In the genomic region with DNA sequence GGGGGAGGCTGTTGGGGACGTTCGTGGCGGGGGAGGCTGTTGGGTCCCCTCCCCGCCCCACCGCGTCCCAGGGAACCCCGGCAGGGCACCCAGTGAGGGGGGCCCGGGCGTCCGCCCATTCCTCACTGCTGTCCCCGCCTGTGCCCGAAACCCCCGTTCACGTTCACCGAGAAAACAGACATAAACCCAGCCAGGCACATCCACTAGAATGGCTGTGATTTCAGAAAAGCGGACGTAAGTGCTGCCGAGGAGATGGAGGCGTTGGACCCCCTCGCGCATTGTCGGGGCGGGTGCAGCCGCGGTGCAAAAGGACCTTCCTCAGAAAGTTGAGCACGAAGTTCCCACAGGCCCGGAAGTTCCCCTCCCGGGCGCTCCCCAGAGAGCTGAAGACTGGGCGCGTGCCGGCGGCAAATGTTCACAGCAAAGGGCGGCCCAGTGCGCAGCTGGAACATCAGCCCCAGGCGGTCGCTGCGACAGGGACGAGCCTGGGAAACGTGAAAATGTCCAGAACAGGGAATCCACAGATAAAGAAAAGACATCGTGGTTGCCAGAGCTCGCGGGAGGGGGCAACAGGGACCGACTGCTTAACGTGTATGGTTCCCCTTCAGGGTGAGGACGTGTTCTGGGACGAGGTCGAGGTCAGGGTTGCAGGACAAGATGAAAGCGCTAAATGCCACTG, we compare ENCODE assay signal across 7 cellular contexts. TPM values are rescaled to one million over a fixed set of nuclear protein-coding genes. Genes with fewer than 3 reads are reported as not detected.
DNase-seq lines count a peak whose midpoint lies in the region; ATAC-seq, FAIRE-seq and TF ChIP-seq lines count a peak whose summit lies in the region.

No MANE protein-coding gene starts in this region.

- no peak for ATAC-seq in lung (ENCODE audit: insufficient read depth, low FRiP score)

- 5% methylated on average over 48 to 49 of the region's 49 CpGs for WGBS in lung, 2 donors

- H3K27me3 ChIP-seq in lung (ENCODE audit: control insufficient read depth, insufficient read depth) (no peaks in the 10 kb centered on the region), uterus (no peaks in the 10 kb centered on the region)

- no peak overlapping the region for H3K27ac ChIP-seq in lung (ENCODE audit: low read depth in 1 of 2, low read length in 1 of 2)
- no peak overlapping the region for H3K27ac ChIP-seq in uterus

- intact Hi-C loops in uterus (cut with DNase I; ENCODE audit: low total_unique reads): loop anchor here (10.0 kb wide), 1 partner anchor 70 kb away; no protein-coding TSS in a partner anchor

- no peak overlapping the region for H3K4me3 ChIP-seq in NB4 (ENCODE audit: low read depth, low read length)
- H3K4me3 ChIP-seq in cardiac fibroblast (replicated peaks in 1 of 2; ENCODE audit: low read depth in 2 of 2, low read length in 2 of 2): peak overlapping the region; percentile 43 to 60
- no peak overlapping the region for H3K4me3 ChIP-seq in lung
- H3K4me3 ChIP-seq in uterus: no peak overlapping the region

- peak; percentile 78 for FAIRE-seq in GM12891 (lab: Jason Lieb, UNC)

- peaks cover 0 to 2% of the 10 kb centered on the region in 2 donors for H3K9me3 ChIP-seq in lung (ENCODE audit: control insufficient read depth in 2 of 2, insufficient read depth in 1 of 2, low read length in 1 of 2)
- no peaks in the 10 kb centered on the region for H3K9me3 ChIP-seq in uterus

- H3K36me3 ChIP-seq in lung (ENCODE audit: control insufficient read depth in 2 of 2, insufficient read depth in 2 of 2, low read length in 2 of 2): no peaks in the 10 kb centered on the region
- H3K36me3 ChIP-seq in uterus: no peaks in the 10 kb centered on the region

- no peak for TF ChIP-seq CTCF in NB4 (IDR thresholded peaks at IDR 0.05; ENCODE audit: low read depth, low read length)
- no peak for TF ChIP-seq CTCF in cardiac fibroblast (IDR thresholded peaks at IDR 0.05; ENCODE audit: low read depth, low read length)
- no peak for TF ChIP-seq CTCF in lung (IDR thresholded peaks at IDR 0.05; ENCODE audit: control extremely low read depth, extremely low read depth)
- TF ChIP-seq CTCF in uterus (IDR thresholded peaks at IDR 0.05): no peak

- H3K4me1 ChIP-seq in lung (ENCODE audit: control insufficient read depth in 2 of 2, insufficient read depth in 2 of 2, low read length in 2 of 2): peaks cover 0 to 4% of the 10 kb centered on the region in 2 donors
- H3K4me1 ChIP-seq in uterus: peaks cover 0 to 6% of the 10 kb centered on the region in 2 donors

- peak; percentile 53 for DNase-seq in GM12891 (ENCODE audit: insufficient read length, low spot score)
- peak; percentile 87 for DNase-seq in NB4 (ENCODE audit: low read depth)
- peak; percentile 22 to 62 for DNase-seq in cardiac fibroblast (ENCODE audit: low read depth in 2 of 2)
- peak; percentile 29 for DNase-seq in lung (ENCODE audit: low spot score)
- DNase-seq in uterus: peak; percentile 30 to 57
- DNase-seq in anterior cingulate cortex (lab: John Stamatoyannopoulos, UW): no peak
- DNase-seq in stimulated activated CD4-positive, alpha-beta T cell treated with anti-CD3 and anti-CD28 coated beads, Interleukin-12 subunit alpha, Interleukin-12 subunit beta, amount 100 ng/mL, for 4 hours: no peak

- no peak for TF ChIP-seq POLR2A in GM12891 (IDR thresholded peaks at IDR 0.05; ENCODE audit: low read depth, low read length)
- TF ChIP-seq POLR2A in NB4 (IDR thresholded peaks at IDR 0.05; ENCODE audit: extremely low read depth, insufficient read length): no peak
- no peak for TF ChIP-seq POLR2A in uterus (IDR thresholded peaks at IDR 0.05)

TF ChIP-seq in GM12891, 5 proteins besides CTCF, POLR2A, EP300 and RAD21:
- TF ChIP-seq POU2F2 (IDR thresholded peaks at IDR 0.05; ENCODE audit: low read depth, low read length) (no peak), PAX5 (IDR thresholded peaks at IDR 0.05; ENCODE audit: insufficient read depth, low read length, severe bottlenecking) (no peak), SPI1 (IDR thresholded peaks at IDR 0.05; ENCODE audit: low read depth, low read length) (no peak), TAF1 (IDR thresholded peaks at IDR 0.05; ENCODE audit: low read depth, low read length) (no peak), POLR2AphosphoS5 (IDR thresholded peaks at IDR 0.05; ENCODE audit: low read depth, low read length) (no peak)

RNA-seq across cellular contexts. Expression of gene SAMD11, which starts 18.5 kb away (rescaled TPM):
- polyA plus RNA-seq in GM12891 (2012; ENCODE audit: low read depth, missing spikeins): 0.05 TPM
- total RNA-seq in lung (10 to 100 TPM in 1 of 2 donors, 1 to 10 TPM in 1; 7.8 to 26.3 TPM), uterus (10 to 100 TPM in 2 of 4 donors, 1 to 10 TPM in 2; 1.0 to 40.7 (median 13.8) TPM)
- polyA plus RNA-seq in lung: 1 to 10 TPM; 3.7 to 3.8 TPM

RNA-seq across cellular contexts. Expression of gene NOC2L, which starts 53.8 kb away (rescaled TPM):
- 48.8 TPM for polyA plus RNA-seq in GM12891 (2012; ENCODE audit: low read depth, missing spikeins)
- total RNA-seq in lung (10 to 100 TPM; 39.0 to 74.2 TPM), uterus (10 to 100 TPM; 21.8 to 58.8 (median 37.5) TPM)
- 10 to 100 TPM; 61.2 to 86.6 TPM for polyA plus RNA-seq in lung

RNA-seq across cellular contexts. Expression of gene KLHL17, which starts 55.2 kb away (rescaled TPM):
- polyA plus RNA-seq in GM12891 (2012; ENCODE audit: low read depth, missing spikeins): 8.5 TPM
- total RNA-seq in lung (10 to 100 TPM in 1 of 2 donors, 1 to 10 TPM in 1; 10.0 to 15.1 TPM), uterus (10 to 100 TPM in 2 of 4 donors, 1 to 10 TPM in 2; 1.8 to 15.3 (median 9.6) TPM)
- 10 to 100 TPM; 10.9 to 15.2 TPM for polyA plus RNA-seq in lung

Comparison
In these comparisons a context has a peak if more than half of its experiments do, and no peak if none do; other contexts are left out.
1. DNase-seq: peak in GM12891 (single experiment), NB4 (single experiment), cardiac fibroblast (2 of 2), lung (single experiment) and uterus (2 of 2); none in anterior cingulate cortex (0 of 58) and stimulated activated CD4-positive, alpha-beta T cell treated with anti-CD3 and anti-CD28 coated beads, Interleukin-12 subunit alpha, Interleukin-12 subunit beta, amount 100 ng/mL, for 4 hours (single experiment).
2. H3K4me3 ChIP-seq: peak in cardiac fibroblast (2 of 2); none in NB4 (single experiment), lung (single experiment) and uterus (0 of 2).